ENCODE assay signal across 10 cellular contexts in the genomic region with DNA sequence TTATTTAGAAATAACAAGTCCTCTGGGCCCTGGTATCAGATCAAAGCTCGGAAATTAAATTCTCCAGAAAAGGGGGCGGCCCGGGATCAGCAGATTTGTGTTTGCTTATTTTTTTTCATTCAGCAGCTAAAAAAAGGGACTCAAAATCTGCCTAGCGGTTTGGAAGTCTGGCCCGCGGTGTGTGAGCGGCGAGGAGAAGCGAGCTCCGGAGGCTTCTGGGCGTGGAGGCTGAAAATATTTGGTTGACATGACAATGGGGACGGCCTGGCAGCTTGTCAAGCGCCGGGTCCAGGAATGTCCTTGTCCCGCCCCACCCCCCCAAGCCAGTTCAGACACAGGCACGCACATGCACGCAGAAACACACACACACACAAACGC. TPM values are rescaled to one million over a fixed set of nuclear protein-coding genes. Genes with fewer than 3 reads are reported as not detected.
A peak's percentile ranks its signal among the peaks of the same experiment; 100 is the strongest.
DNase-seq lines count a peak whose midpoint lies in the region; ATAC-seq and TF ChIP-seq lines count a peak whose summit lies in the region.
"Had no signal": no experiment of that assay in that cellular context is flagged by ENCODE, and none has a peak within 500 bp of the region (broad histone marks: within the 10 kb centered on the region; RNA-seq: fewer than 3 reads in every experiment).

No MANE protein-coding gene starts in this region.

- BruUV-seq in A673 (replicated peaks; lab: Mats Ljungman, UMichigan): no TSS peak

- POLR2A ChIA-PET in A673 (lab: Charles Lee; ENCODE audit: low non-redundant PET): interaction anchor here (0.7 kb wide), 3 partner anchors 434 to 598 kb away, joined by 4 to 6 read pairs (median 4); no protein-coding TSS in a partner anchor

- intact Hi-C loops in A673 (cut with micrococcal nuclease; ENCODE audit: unreplicated experiment): loop anchor here (2.0 to 10.0 kb wide), 2 partner anchors 191 to 443 kb away; no protein-coding TSS in a partner anchor

- ATAC-seq in GM19395 (IDR thresholded peaks at IDR 0.05; ENCODE audit: unreplicated experiment) (no peak), HG03175 (IDR thresholded peaks at IDR 0.05; ENCODE audit: unreplicated experiment) (no peak)

- H3K36me3 ChIP-seq in A673 (ENCODE audit: insufficient read depth, low read length, poor library complexity, severe bottlenecking): no peaks in the 10 kb centered on the region
- H3K36me3 ChIP-seq in ectodermal cell (ENCODE audit: control insufficient read depth, insufficient read depth, low read length): no peaks in the 10 kb centered on the region

- H3K4me1 ChIP-seq in A673 (ENCODE audit: insufficient read depth, low read length, poor library complexity, severe bottlenecking) (peaks cover 6% of the 10 kb centered on the region), ectodermal cell (ENCODE audit: control insufficient read depth, insufficient read depth, low read length) (peaks cover 9% of the 10 kb centered on the region)

- H3K9me3 ChIP-seq in A673 (ENCODE audit: low read depth, low read length, poor library complexity, severe bottlenecking) (no peaks in the 10 kb centered on the region), ectodermal cell (ENCODE audit: control insufficient read depth, low read length) (no peaks in the 10 kb centered on the region)

- H3K27ac ChIP-seq in A673 (ENCODE audit: low read depth, low read length, poor library complexity, severe bottlenecking) (no peak overlapping the region), ectodermal cell (ENCODE audit: insufficient read depth, low read depth, low read length, poor library complexity, severe bottlenecking) (peak overlapping the region; percentile 54)

- H3K27me3 ChIP-seq in A673 (replicated peaks; ENCODE audit: insufficient read depth, low read depth, low read length, poor library complexity) (no peaks in the 10 kb centered on the region), ectodermal cell (ENCODE audit: control insufficient read depth, insufficient read depth, low read length, poor library complexity, severe bottlenecking) (no peaks in the 10 kb centered on the region)

- CTCF ChIA-PET in A673 (lab: Charles Lee): interaction anchor here (1.0 kb wide), 2 partner anchors 12 to 434 kb away, joined by 3 read pairs; no protein-coding TSS in a partner anchor

- peak; percentile 33 for DNase-seq in A673 (ENCODE audit: low spot score)
- peak; percentile 63 for DNase-seq in HuH-7.5 (ENCODE audit: low spot score)
- DNase-seq in myocyte (ENCODE audit: low read depth): peak; percentile 89
- no peak for DNase-seq in inferior parietal cortex (ENCODE audit: extremely low spot score)
- DNase-seq in NCI-H2107 (lab: John Stamatoyannopoulos, UW): no peak

- TF ChIP-seq CTCF in A673 (conservative IDR thresholded peaks at IDR 0.05; ENCODE audit: low read depth, low read length): no peak

- H3K4me3 ChIP-seq in A673 (ENCODE audit: low read depth, low read length, poor library complexity, severe bottlenecking): peak overlapping the region; percentile 50
- no peak overlapping the region for H3K4me3 ChIP-seq in ectodermal cell (ENCODE audit: insufficient read depth, low read depth, low read length)

- WGBS in ectodermal cell, 2 experiments: 38 to 49% methylated on average over 17 to 18 of the region's 18 CpGs

RNA-seq across cellular contexts. Expression of a gene that starts 43.4 kb away (rescaled TPM):
- total RNA-seq in A673 (2021) (not detected in 2 replicates), myocyte (not detected in 2 replicates)
- not detected for polyA plus RNA-seq in ectodermal cell (2013, experiment 1 of 4)
- not detected for polyA plus RNA-seq in ectodermal cell (2013, experiment 2 of 4)
- polyA plus RNA-seq in ectodermal cell (2013, experiment 3 of 4): not detected
- not detected for polyA plus RNA-seq in ectodermal cell (2013, experiment 4 of 4)
- not detected for polyA plus RNA-seq in myocyte (2012)
- total RNA-seq: bronchial epithelial cell, lower leg skin had no signal

Comparison
In these comparisons a context has a peak if more than half of its experiments do, and no peak if none do; other contexts are left out.
1. DNase-seq: peak in A673 (single experiment), HuH-7.5 (single experiment) and myocyte (single experiment); none in inferior parietal cortex (single experiment) and NCI-H2107 (single experiment).